Comparison of ENCODE assay signal across 9 cellular contexts in genomic region chr12:107318554-107318803, GRCh38.
DNase-seq lines count a peak whose midpoint lies in the region; ATAC-seq, FAIRE-seq and TF ChIP-seq lines count a peak whose summit lies in the region.
"Had no signal": no experiment of that assay in that cellular context is flagged by ENCODE, and none has a peak within 500 bp of the region (broad histone marks: within the 10 kb centered on the region; RNA-seq: fewer than 3 reads in every experiment).

No MANE protein-coding gene starts in this region.

- H3K36me3 Mint-ChIP-seq in nephron (ENCODE audit: low read depth) = no peaks in the 10 kb centered on the region

- CTCF ChIA-PET in PC-9 (lab: Charles Lee) (interaction anchor here (0.7 kb wide), 1 partner anchor 288 kb away, joined by 3 read pairs; no protein-coding TSS in a partner anchor), endothelial cell of umbilical vein (lab: Charles Lee) (no interaction called here)

- no peak for TF ChIP-seq CTCF in PC-9 (conservative IDR thresholded peaks at IDR 0.05)
- TF ChIP-seq CTCF in endothelial cell of umbilical vein (IDR thresholded peaks at IDR 0.05; ENCODE audit: extremely low read depth in 1 of 2, insufficient read depth in 1 of 2, low read depth in 1 of 2, low read length in 2 of 2) = no peak
- no peak for TF ChIP-seq CTCF in nephron (IDR thresholded peaks at IDR 0.05; ENCODE audit: unreplicated experiment in 3 of 3)

- no peak overlapping the region for H3K27ac Mint-ChIP-seq in nephron

- peaks cover 15% of the 10 kb centered on the region for H4K20me1 ChIP-seq in BLaER1
- no peaks in the 10 kb centered on the region for H4K20me1 ChIP-seq in PC-9 (ENCODE audit: insufficient read depth)
- no peaks in the 10 kb centered on the region for H4K20me1 ChIP-seq in endothelial cell of umbilical vein (replicated peaks; ENCODE audit: control insufficient read depth, extremely low read depth, insufficient read depth, low read length)

- H3K9me3 Mint-ChIP-seq in nephron = no peaks in the 10 kb centered on the region

- H3K27ac ChIP-seq in BLaER1 (no peak overlapping the region), PC-9 (no peak overlapping the region), endothelial cell of umbilical vein (ENCODE audit: insufficient read depth, low read depth, low read length) (no peak overlapping the region)

- POLR2A ChIA-PET in PC-9 (lab: Charles Lee; ENCODE audit: unreplicated experiment) = no interaction called here
- POLR2A ChIA-PET in endothelial cell of umbilical vein (lab: Charles Lee) = no interaction called here

- H3K9ac ChIP-seq in BLaER1 (peak overlapping the region; percentile 74), endothelial cell of umbilical vein (replicated peaks; ENCODE audit: extremely low read depth, insufficient read depth, low read length) (no peak overlapping the region)

- no peaks in the 10 kb centered on the region for H3K36me3 ChIP-seq in BLaER1
- no peaks in the 10 kb centered on the region for H3K36me3 ChIP-seq in PC-9 (ENCODE audit: low read depth)
- no peaks in the 10 kb centered on the region for H3K36me3 ChIP-seq in endothelial cell of umbilical vein (ENCODE audit: control insufficient read depth in 2 of 2, extremely low read depth in 1 of 2, insufficient read depth in 2 of 2, low read length in 2 of 2)

- H3K4me3 Mint-ChIP-seq in nephron = peak overlapping the region; percentile 85 to 96 (median 89)

- no TSS peak for BruUV-seq in PC-9 (replicated peaks; lab: Mats Ljungman, UMichigan)
- BruUV-seq in endothelial cell of umbilical vein (replicated peaks; lab: Mats Ljungman, UMichigan) = no TSS peak

- no peak for ATAC-seq in HG02798 (IDR thresholded peaks at IDR 0.05; ENCODE audit: poor library complexity, unreplicated experiment)
- ATAC-seq in GM18868 (IDR thresholded peaks at IDR 0.05; ENCODE audit: unreplicated experiment) = no peak

- peak overlapping the region; percentile 74 for H2AFZ ChIP-seq in PC-9
- peak overlapping the region; percentile 61 for H2AFZ ChIP-seq in endothelial cell of umbilical vein (ENCODE audit: low read depth, low read length)

- TF ChIP-seq POLR2A in endothelial cell of umbilical vein (IDR thresholded peaks at IDR 0.05; ENCODE audit: low read depth, low read length) = no peak

- peak; percentile 21 for FAIRE-seq in endothelial cell of umbilical vein (lab: Jason Lieb, UNC)

- H3K9me3 ChIP-seq in BLaER1 = no peaks in the 10 kb centered on the region
- no peaks in the 10 kb centered on the region for H3K9me3 ChIP-seq in PC-9 (ENCODE audit: insufficient read depth, low read depth)
- no peaks in the 10 kb centered on the region for H3K9me3 ChIP-seq in endothelial cell of umbilical vein (replicated peaks; ENCODE audit: control insufficient read depth, insufficient read depth, low read length)

- DNase-seq in PC-9 = peak in 1 of 2 experiments; percentile 22
- DNase-seq in endothelial cell of umbilical vein (ENCODE audit: low read depth, low spot score) = no peak
- no peak for DNase-seq in SHP77 treated with DMSO at 0.1 percent for 48 hours (lab: John Stamatoyannopoulos, UW)
- no peak for DNase-seq in germinal center (ENCODE audit: low spot score)
- DNase-seq: Kasumi-1 had no signal

- no peaks in the 10 kb centered on the region for H3K9me1 ChIP-seq in endothelial cell of umbilical vein (replicated peaks; ENCODE audit: control insufficient read depth, extremely low read depth, insufficient read depth, low read length)

- no peaks in the 10 kb centered on the region for H3K9me2 ChIP-seq in PC-9 (ENCODE audit: insufficient read depth)

- dilution Hi-C loops in endothelial cell of umbilical vein (cut with MboI; ENCODE audit: extremely low pct_ligation_motif_present, low sequenced_read_pairs) = no loop called here

- H3K4me3 ChIP-seq in BLaER1 (peak overlapping the region; percentile 78), PC-9 (peak overlapping the region; percentile 65), endothelial cell of umbilical vein (replicated peaks in 1 of 3; ENCODE audit: insufficient read depth in 1 of 3, low read depth in 1 of 3, low read length in 3 of 3) (peak overlapping the region; percentile 29 to 41 (median 30))

- intact Hi-C loops in PC-9 (cut with micrococcal nuclease; ENCODE audit: unreplicated experiment) (loop anchor here (1.0 kb wide), 2 partner anchors 84 to 289 kb away; no protein-coding TSS in a partner anchor), endothelial cell of umbilical vein (cut with micrococcal nuclease) (loop anchor here (1.0 to 5.0 kb wide), 3 partner anchors 41 to 188 kb away; no protein-coding TSS in a partner anchor)

- H3K4me2 ChIP-seq in BLaER1 = peak overlapping the region; percentile 98
- peak overlapping the region; percentile 88 for H3K4me2 ChIP-seq in PC-9
- peak overlapping the region; percentile 57 for H3K4me2 ChIP-seq in endothelial cell of umbilical vein (ENCODE audit: insufficient read depth, low read length)

- peaks cover 47% of the 10 kb centered on the region for H3K4me1 ChIP-seq in BLaER1
- H3K4me1 ChIP-seq in PC-9 (replicated peaks; ENCODE audit: insufficient read depth) = peaks cover 9% of the 10 kb centered on the region
- peaks cover 20% of the 10 kb centered on the region for H3K4me1 ChIP-seq in endothelial cell of umbilical vein (ENCODE audit: control insufficient read depth, extremely low read depth, insufficient read depth, low read length)

- H3K27me3 Mint-ChIP-seq in nephron (ENCODE audit: low read depth) = peaks cover 95% of the 10 kb centered on the region

- H3K27me3 ChIP-seq in BLaER1 = peaks cover 25% of the 10 kb centered on the region
- H3K27me3 ChIP-seq in PC-9 (ENCODE audit: insufficient read depth, low read depth) = no peaks in the 10 kb centered on the region
- H3K27me3 ChIP-seq in endothelial cell of umbilical vein (ENCODE audit: control insufficient read depth in 2 of 2, insufficient read depth in 2 of 2, low read length in 2 of 2) = peaks cover 41 to 53% of the 10 kb centered on the region in 2 experiments

- peaks cover 16% of the 10 kb centered on the region for H3K4me1 Mint-ChIP-seq in nephron

- H3K79me2 ChIP-seq in PC-9 (ENCODE audit: low read depth) (peaks cover 49% of the 10 kb centered on the region), endothelial cell of umbilical vein (ENCODE audit: control insufficient read depth, insufficient read depth, low read length) (no peaks in the 10 kb centered on the region)

- peaks cover 19% of the 10 kb centered on the region for H3F3A ChIP-seq in PC-9 (ENCODE audit: insufficient read depth, low read depth)

TF ChIP-seq in endothelial cell of umbilical vein, 7 proteins besides CTCF, POLR2A, EP300 and RAD21:
- TF ChIP-seq EZH2 (IDR thresholded peaks at IDR 0.05; ENCODE audit: borderline replicate concordance, low read depth, low read length, severe bottlenecking) = no peak
- TF ChIP-seq MYC (IDR thresholded peaks at IDR 0.05; ENCODE audit: low read depth, low read length) = no peak
- TF ChIP-seq GATA2 (IDR thresholded peaks at IDR 0.05; ENCODE audit: insufficient read depth, insufficient read length, low read depth, low read length) = no peak
- TF ChIP-seq POLR2AphosphoS5 (IDR thresholded peaks at IDR 0.05; ENCODE audit: insufficient read depth, low read depth, low read length) = no peak
- no peak for TF ChIP-seq FOS (IDR thresholded peaks at IDR 0.05; ENCODE audit: borderline replicate concordance, insufficient read depth, low read length)
